ENCODE assay signal across 1 cellular context in genomic region chr5:76958976-76959767, GRCh38.
TF ChIP-seq lines count a peak whose summit lies in the region.

No MANE protein-coding gene starts in this region.

TF ChIP-seq in HEK293, 187 proteins besides CTCF, POLR2A, EP300 and RAD21 (continued from another document):
- TF ChIP-seq ZFP41 (tag by site-specific recombination; IDR thresholded peaks at IDR 0.05; ENCODE audit: borderline replicate concordance) (no peak), SETDB1 (IDR thresholded peaks at IDR 0.05; ENCODE audit: insufficient read length, low read length) (no peak), ZNF561 (tag by site-specific recombination; IDR thresholded peaks at IDR 0.05; ENCODE audit: borderline replicate concordance) (no peak), ZNF664 (tag by site-specific recombination; IDR thresholded peaks at IDR 0.05) (no peak), ZNF211 (tag by site-specific recombination; IDR thresholded peaks at IDR 0.05; ENCODE audit: low read depth) (no peak), KLF1 (tag by site-specific recombination; IDR thresholded peaks at IDR 0.05) (no peak)
TF ChIP-seq in HEK293: peak in this region for 7.
